In the genomic region with DNA sequence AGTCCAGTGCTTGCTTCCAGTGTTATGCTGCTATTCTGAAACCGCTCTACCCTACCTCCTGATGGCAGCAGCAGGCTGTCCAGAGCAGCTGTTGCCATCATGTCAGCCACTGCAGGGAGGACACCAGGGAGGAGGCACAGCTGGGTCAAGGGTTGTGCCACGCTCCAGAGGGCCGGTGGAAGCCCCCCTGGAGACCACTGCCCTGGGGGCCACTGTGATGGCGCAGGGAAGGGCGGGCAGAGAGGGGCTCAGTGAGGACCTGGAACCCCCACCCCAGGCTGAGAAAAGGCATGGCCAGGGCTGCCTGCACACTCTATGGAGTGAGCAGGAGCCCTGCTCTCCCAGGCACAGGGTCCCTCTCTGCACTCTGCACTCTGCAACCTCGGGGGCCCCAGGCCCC, we compare ENCODE assay signal across 17 cellular contexts.
DNase-seq lines count a peak whose midpoint lies in the region; ATAC-seq and TF ChIP-seq lines count a peak whose summit lies in the region.
"Had no signal": no experiment of that assay in that cellular context is flagged by ENCODE, and none has a peak within 500 bp of the region (broad histone marks: within the 10 kb centered on the region; RNA-seq: fewer than 3 reads in every experiment).

No MANE protein-coding gene starts in this region.

- no peak overlapping the region for H2AFZ ChIP-seq in H9 (ENCODE audit: low read length)
- no peak overlapping the region for H2AFZ ChIP-seq in neural progenitor cell (replicated peaks)

- H3K23me2 ChIP-seq in H9 (ENCODE audit: insufficient read length, low read depth, low read length, poor library complexity, severe bottlenecking) = no peaks in the 10 kb centered on the region

- peaks cover 0 to 5% (median 0%) of the 10 kb centered on the region in 3 experiments; a peak in 1 of 7 replicates for H3K36me3 Mint-ChIP-seq in H9 (ENCODE audit: insufficient read depth in 1 of 3, low read depth in 3 of 3)
- no peaks in the 10 kb centered on the region for H3K36me3 Mint-ChIP-seq in neural progenitor cell
- H3K36me3 Mint-ChIP-seq: CD4-positive, alpha-beta memory T cell had no signal

- no peaks in the 10 kb centered on the region for H3K27me3 ChIP-seq in H9 (ENCODE audit: insufficient read depth, low read length)
- H3K27me3 ChIP-seq in neural progenitor cell = no peaks in the 10 kb centered on the region
- H3K27me3 ChIP-seq: BE2C had no signal

- H2BK5ac ChIP-seq in H9 (ENCODE audit: insufficient read length, low read length) = no peak overlapping the region

- H3K4me2 ChIP-seq in H9 (ENCODE audit: insufficient read depth, insufficient read length, low read length) = no peak overlapping the region
- no peak overlapping the region for H3K4me2 ChIP-seq in neural progenitor cell

- H4K20me1 ChIP-seq in H9 (ENCODE audit: control insufficient read depth, insufficient read depth, insufficient read length) (no peaks in the 10 kb centered on the region), neural progenitor cell (ENCODE audit: low read depth) (no peaks in the 10 kb centered on the region)

- H3K27me3 Mint-ChIP-seq in H9 (ENCODE audit: low read depth) (no peaks in the 10 kb centered on the region), neural progenitor cell (ENCODE audit: insufficient read depth, low read depth) (no peaks in the 10 kb centered on the region)
- H3K27me3 Mint-ChIP-seq: CD4-positive, alpha-beta memory T cell had no signal

- H3K27ac Mint-ChIP-seq in H9 (no peak overlapping the region), neural progenitor cell (no peak overlapping the region)
- H3K27ac Mint-ChIP-seq: CD4-positive, alpha-beta memory T cell had no signal

- no peak overlapping the region for H3K56ac ChIP-seq in H9 (ENCODE audit: insufficient read length, low read depth, low read length)

- no peak overlapping the region for H4K5ac ChIP-seq in H9 (ENCODE audit: insufficient read length, low read depth, low read length)

- H3K14ac ChIP-seq in H9 (ENCODE audit: insufficient read depth, low read length) = no peak overlapping the region

- peak; percentile 45; the same call in 2 of the 3 replicates for TF ChIP-seq CTCF in H9 (conservative IDR thresholded peaks at IDR 0.05)
- 0 out of 2 replicates have a peak, but pooled peaks have one; percentile 18 for TF ChIP-seq CTCF in WI38 (IDR thresholded peaks at IDR 0.05; ENCODE audit: low read depth, low read length)
- peak; percentile 20 for TF ChIP-seq CTCF in neural progenitor cell (IDR thresholded peaks at IDR 0.05)
- TF ChIP-seq CTCF in foreskin fibroblast (IDR thresholded peaks at IDR 0.05; ENCODE audit: low read depth, low read length) = no peak

- no peaks in the 10 kb centered on the region for H3K79me2 ChIP-seq in H9 (ENCODE audit: insufficient read depth, low read length)
- no peaks in the 10 kb centered on the region for H3K79me2 ChIP-seq in neural progenitor cell (ENCODE audit: low read depth)

- no peaks in the 10 kb centered on the region for H3K79me1 ChIP-seq in H9 (ENCODE audit: insufficient read depth, low read depth, low read length, poor library complexity, severe bottlenecking)

- H3K9me3 ChIP-seq in H9 (ENCODE audit: control insufficient read depth, low read depth, low read length) = no peaks in the 10 kb centered on the region
- H3K9me3 ChIP-seq in neural progenitor cell (ENCODE audit: low read depth) = no peaks in the 10 kb centered on the region
- H3K9me3 ChIP-seq: BE2C had no signal

- H2BK12ac ChIP-seq in H9 (ENCODE audit: insufficient read length, low read depth, low read length) = no peak overlapping the region

- no peak overlapping the region for H2BK20ac ChIP-seq in H9 (ENCODE audit: low read depth, low read length, poor library complexity, severe bottlenecking)

- no peaks in the 10 kb centered on the region for H3K9me3 Mint-ChIP-seq in H9
- H3K9me3 Mint-ChIP-seq in neural progenitor cell = no peaks in the 10 kb centered on the region

- H3K27ac ChIP-seq in H9 (ENCODE audit: insufficient read length, low read depth, low read length) (no peak overlapping the region), neural progenitor cell (no peak overlapping the region)
- H3K27ac ChIP-seq: SK-N-MC had no signal

- H3K4ac ChIP-seq in H9 (ENCODE audit: low read depth, low read length) = no peak overlapping the region

- H4K8ac ChIP-seq in H9 (replicated peaks; ENCODE audit: insufficient read length, low read depth, low read length) = no peak overlapping the region

- no CpG with 5 or more reads among the region's 6 CpGs for WGBS in H9 (ENCODE audit: extremely low coverage, insufficient read length, low lambda C conversion rate)

- no peak overlapping the region for H3K23ac ChIP-seq in H9 (ENCODE audit: insufficient read length, low read depth, low read length)

- no peak overlapping the region for H2BK15ac ChIP-seq in H9 (ENCODE audit: low read depth, low read length)

- DNase-seq in H9 (peak; percentile 34), iris pigment epithelial cell (ENCODE audit: low read depth) (peak; percentile 2), neural progenitor cell (ENCODE audit: low spot score) (no peak), foreskin fibroblast (no peak), germinal center (ENCODE audit: low spot score) (no peak), NCI-H774 (lab: John Stamatoyannopoulos, UW) (no peak)
- DNase-seq: BE2C; CD4-positive, alpha-beta memory T cell; DMS79 treated with DMSO at 0.1 percent for 48 hours; NCI-H1048; NCI-H2107; NCI-H345; NCI-H526 treated with DMSO at 0.1 percent for 48 hours; NK-92 treated with Interleukin-12 subunit alpha and Interleukin-12 subunit beta, amount 100 ng/mL, for 24 hours had no signal

- H3K4me1 ChIP-seq in H9 (ENCODE audit: insufficient read depth, low read length) (no peaks in the 10 kb centered on the region; the same call in 1 of the 2 replicates), neural progenitor cell (no peaks in the 10 kb centered on the region)
- H3K4me1 ChIP-seq: BE2C had no signal

- H3K4me1 Mint-ChIP-seq in H9 = no peaks in the 10 kb centered on the region
- H3K4me1 Mint-ChIP-seq in neural progenitor cell = no peaks in the 10 kb centered on the region
- H3K4me1 Mint-ChIP-seq: CD4-positive, alpha-beta memory T cell had no signal

- no peak overlapping the region for H2BK120ac ChIP-seq in H9 (ENCODE audit: low read depth, low read length, poor library complexity, severe bottlenecking)

- no peak overlapping the region for H4K91ac ChIP-seq in H9 (ENCODE audit: insufficient read length, low read depth, low read length)

- no peaks in the 10 kb centered on the region for H3K36me3 ChIP-seq in neural progenitor cell
- H3K36me3 ChIP-seq: BE2C had no signal

- H3K9ac ChIP-seq in H9 (ENCODE audit: extremely low read depth, insufficient read length, low read length) (no peak overlapping the region), neural progenitor cell (no peak overlapping the region)

- H2AK5ac ChIP-seq in H9 (ENCODE audit: insufficient read length, low read length) = no peak overlapping the region

- H3T11ph ChIP-seq in H9 (ENCODE audit: low read length) = no peak overlapping the region

- H3K4me3 Mint-ChIP-seq in H9 (no peak overlapping the region), neural progenitor cell (no peak overlapping the region)
- H3K4me3 Mint-ChIP-seq: CD4-positive, alpha-beta memory T cell had no signal

- H3K4me3 ChIP-seq in WI38 (ENCODE audit: low read depth, low read length) = no peak overlapping the region
- H3K4me3 ChIP-seq in neural progenitor cell = no peak overlapping the region
- no peak overlapping the region for H3K4me3 ChIP-seq in foreskin fibroblast (ENCODE audit: low read depth in 1 of 2, low read length in 2 of 2)
- H3K4me3 ChIP-seq: SK-N-MC had no signal

- no peak overlapping the region for H3K18ac ChIP-seq in H9 (ENCODE audit: insufficient read length, low read depth, low read length)

- H3F3A ChIP-seq in neural progenitor cell (ENCODE audit: low read depth) = no peaks in the 10 kb centered on the region

- no peak for ATAC-seq in GM19035 (IDR thresholded peaks at IDR 0.05; ENCODE audit: unreplicated experiment)

Comparison
In these comparisons a context has a peak if more than half of its experiments do, and no peak if none do; other contexts are left out.
1. DNase-seq: peak in H9 (single experiment) and iris pigment epithelial cell (single experiment); none in neural progenitor cell (single experiment), foreskin fibroblast (0 of 2), germinal center (single experiment) and NCI-H774 (single experiment).